8 cellular contexts compared by ENCODE assay signal in the genomic region with DNA sequence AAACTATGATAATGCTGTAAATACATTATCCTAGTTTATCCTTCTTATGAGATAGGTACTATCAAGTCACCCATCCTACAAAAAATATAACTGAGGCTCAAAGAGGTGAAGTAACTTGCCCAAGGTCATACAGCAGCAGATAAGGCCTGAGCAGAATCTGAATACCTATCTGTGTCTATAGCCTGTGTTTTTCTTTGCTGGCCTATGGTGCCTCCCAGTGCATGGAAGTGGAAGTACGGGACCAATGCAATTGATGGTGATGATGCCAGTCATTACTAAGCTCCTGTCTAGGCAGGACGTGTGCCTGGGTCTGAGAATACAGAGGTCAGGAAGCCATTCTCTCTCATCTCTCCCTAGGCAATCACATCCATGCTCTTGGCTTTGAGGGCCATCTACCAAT.
DNase-seq lines count a peak whose midpoint lies in the region; ATAC-seq and TF ChIP-seq lines count a peak whose summit lies in the region.

No MANE protein-coding gene starts in this region.

- no peaks in the 10 kb centered on the region for H3K27me3 ChIP-seq in HL-60 (ENCODE audit: insufficient read depth, poor library complexity, severe bottlenecking)
- H3K27me3 ChIP-seq in breast epithelium: no peaks in the 10 kb centered on the region
- no peaks in the 10 kb centered on the region for H3K27me3 ChIP-seq in gastroesophageal sphincter

- H3K4me1 Mint-ChIP-seq in memory B cell: no peaks in the 10 kb centered on the region

- no peak overlapping the region for H3K4me3 Mint-ChIP-seq in memory B cell

- no peak for TF ChIP-seq POLR2A in breast epithelium (IDR thresholded peaks at IDR 0.05)
- no peak for TF ChIP-seq POLR2A in gastroesophageal sphincter (IDR thresholded peaks at IDR 0.05)

- no peaks in the 10 kb centered on the region for H3K4me1 ChIP-seq in breast epithelium
- no peaks in the 10 kb centered on the region for H3K4me1 ChIP-seq in gastroesophageal sphincter

- intact Hi-C loops in breast epithelium (cut with DNase I; ENCODE audit: low total_unique reads): loop anchor here (5.0 kb wide), 1 partner anchor 1989 kb away; no protein-coding TSS in a partner anchor

- CTCF ChIA-PET in RWPE1 (lab: Yijun Ruan, JAX): interaction anchor here (0.6 to 1.6 kb wide), 6 partner anchors 13 to 760 kb away, joined by 3 to 5 read pairs (median 4); no protein-coding TSS in a partner anchor

- 43 to 67% methylated on average over 1 to 2 of the region's 2 CpGs for WGBS in gastroesophageal sphincter (ENCODE audit: low coverage in 1 of 2), 2 donors

- DNase-seq in activated CD8-positive, alpha-beta memory T cell treated with anti-CD3 and anti-CD28 coated beads, Interleukin-2, amount 50 U/mL, for 48 hours: peak; percentile 61
- no peak for DNase-seq in activated CD8-positive, alpha-beta memory T cell treated with anti-CD3 and anti-CD28 coated beads for 24 hours
- DNase-seq in HL-60 (ENCODE audit: low read depth in 1 of 2, low spot score in 1 of 2) (peak; percentile 16 to 69), RWPE1 (ENCODE audit: low spot score) (peak; percentile 73), breast epithelium (ENCODE audit: low spot score in 2 of 2) (no peak), memory B cell (ENCODE audit: low spot score in 2 of 2) (peak; percentile 16 to 20)

- no peak for TF ChIP-seq EP300 in gastroesophageal sphincter (IDR thresholded peaks at IDR 0.05)

- H3K4me3 ChIP-seq in HL-60 (replicated peaks; ENCODE audit: insufficient read depth, low read length) (no peak overlapping the region), breast epithelium (no peak overlapping the region), gastroesophageal sphincter (no peak overlapping the region)

- ATAC-seq in GM21528 (IDR thresholded peaks at IDR 0.05; ENCODE audit: low FRiP score, unreplicated experiment) (peak; percentile 84), memory B cell (ENCODE audit: low read depth) (peak; percentile 67), gastroesophageal sphincter (no peak)

- H3K9me3 ChIP-seq in breast epithelium: no peaks in the 10 kb centered on the region
- no peaks in the 10 kb centered on the region for H3K9me3 ChIP-seq in gastroesophageal sphincter

- TF ChIP-seq CTCF in HL-60 (IDR thresholded peaks at IDR 0.05; ENCODE audit: insufficient read depth, low read length) (peak; percentile 82), RWPE1 (conservative IDR thresholded peaks at IDR 0.05; ENCODE audit: low read depth) (no peak; the same call in 1 of the 2 replicates), breast epithelium (IDR thresholded peaks at IDR 0.05) (peak in 2 of 3 donors; percentile 15 to 25), gastroesophageal sphincter (IDR thresholded peaks at IDR 0.05) (peak in 1 of 4 experiments; percentile 33)

- no peaks in the 10 kb centered on the region for H3K36me3 Mint-ChIP-seq in memory B cell

- H3K27me3 Mint-ChIP-seq in memory B cell: no peaks in the 10 kb centered on the region

- no peak overlapping the region for H3K27ac Mint-ChIP-seq in memory B cell

- POLR2A ChIA-PET in RWPE1 (lab: Yijun Ruan, JAX; ENCODE audit: low non-redundant PET): no interaction called here

- H3K27ac ChIP-seq in HL-60 (replicated peaks) (no peak overlapping the region), RWPE1 (no peak overlapping the region), breast epithelium (no peak overlapping the region), gastroesophageal sphincter (no peak overlapping the region)

- H3K36me3 ChIP-seq in breast epithelium: no peaks in the 10 kb centered on the region
- H3K36me3 ChIP-seq in gastroesophageal sphincter: no peaks in the 10 kb centered on the region

- no peaks in the 10 kb centered on the region for H3K9me3 Mint-ChIP-seq in memory B cell

Comparison
In these comparisons a context has a peak if more than half of its experiments do, and no peak if none do; other contexts are left out.
1. DNase-seq: peak in activated CD8-positive, alpha-beta memory T cell treated with anti-CD3 and anti-CD28 coated beads, Interleukin-2, amount 50 U/mL, for 48 hours (single experiment), HL-60 (2 of 2), RWPE1 (single experiment) and memory B cell (2 of 2); none in activated CD8-positive, alpha-beta memory T cell treated with anti-CD3 and anti-CD28 coated beads for 24 hours (single experiment) and breast epithelium (0 of 2).